40 cellular contexts compared by ENCODE assay signal in the genomic region with DNA sequence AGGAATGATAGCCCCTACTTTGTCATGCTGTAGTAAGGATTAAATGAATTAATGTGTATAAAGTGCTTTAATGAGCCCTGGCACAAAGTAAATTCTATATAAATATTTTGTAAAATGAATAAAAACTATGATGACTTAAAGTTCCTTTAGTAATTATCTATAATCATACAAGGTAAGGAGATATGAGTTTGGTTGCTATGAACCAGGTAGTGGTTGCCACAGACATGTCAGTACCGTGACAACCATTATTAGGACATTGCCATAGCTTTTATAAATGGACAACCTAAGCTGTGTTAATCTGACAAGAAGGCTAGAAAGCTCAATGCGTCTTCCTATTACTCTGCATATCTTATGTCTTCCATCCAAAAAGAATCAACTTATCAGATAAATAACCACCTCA. TPM values are rescaled to one million over a fixed set of nuclear protein-coding genes. Genes with fewer than 3 reads are reported as not detected.
"Had no signal": no experiment of that assay in that cellular context is flagged by ENCODE, and none has a peak within 500 bp of the region (broad histone marks: within the 10 kb centered on the region; RNA-seq: fewer than 3 reads in every experiment).

Gene ARL13A, plus strand, starts transcription at position 301 of the 400 bp plus-strand sequence. CDS start 3,982 bp downstream, outside the sequence.

- H3K27ac ChIP-seq: adrenal gland, ascending aorta, body of pancreas, brain microvascular endothelial cell, breast epithelium, cardiac muscle cell had no signal

- DNase-seq: activated effector memory CD4-positive, alpha-beta T cell treated with anti-CD3 and anti-CD28 coated beads, Interleukin-2, amount 50 U/mL, for 16 hours; activated effector memory CD4-positive, alpha-beta T cell treated with Interleukin-2 at 50 U/mL for 16 hours; activated gamma-delta T cell; activated gamma-delta T cell treated with Interleukin-2 at 50 U/mL for 16 hours; activated naive CD4-positive, alpha-beta T cell; activated naive CD4-positive, alpha-beta T cell treated with anti-CD3 and anti-CD28 coated beads for 36 hours; activated naive CD4-positive, alpha-beta T cell treated with anti-CD3 and anti-CD28 coated beads, Interleukin-2, amount 10 ng/mL, durations not matched to agents 7 days and 5 days; activated naive CD4-positive, alpha-beta T cell treated with anti-CD3 and anti-CD28 coated beads, Interleukin-2, amount 50 U/mL, for 16 hours; activated naive CD4-positive, alpha-beta T cell treated with Interleukin-2 at 50 U/mL for 16 hours; activated naive CD8-positive, alpha-beta T cell treated with anti-CD3 and anti-CD28 coated beads for 36 hours; activated naive CD8-positive, alpha-beta T cell treated with anti-CD3 and anti-CD28 coated beads, Interleukin-2, amount 10 ng/mL, durations not matched to agents 7 days and 5 days; activated naive CD8-positive, alpha-beta T cell treated with anti-CD3 and anti-CD28 coated beads, Interleukin-2, amount 50 U/mL, for 24 hours; activated T-cell treated with anti-CD3 and anti-CD28 coated beads, Interleukin-2, amount 50 U/mL, for 1 hour; activated T-cell treated with anti-CD3 and anti-CD28 coated beads, Interleukin-2, amount 50 U/mL, for 24 hours; activated T-cell treated with anti-CD3 and anti-CD28 coated beads, Interleukin-2, amount 50 U/mL, for 4 hours; activated T-cell treated with anti-CD3 and anti-CD28 coated beads, Interleukin-2, amount 50 U/mL, for 48 hours; activated T-cell treated with anti-CD3 and anti-CD28 coated beads, Interleukin-2, amount 50 U/mL, for 72 hours; adrenal gland; amniotic stem cell; amygdala; anterior cingulate cortex; aorta; body of pancreas; brain microvascular endothelial cell; caudate nucleus; central memory CD4-positive, alpha-beta T cell; cerebellar nuclear complex had no signal

- H3K4me3 ChIP-seq: adrenal gland, ascending aorta, body of pancreas, breast epithelium, cardiac muscle cell had no signal

- H3K4me1 ChIP-seq: adrenal gland, ascending aorta, body of pancreas, breast epithelium had no signal

- ATAC-seq: activated naive CD4-positive, alpha-beta T cell treated with anti-CD3 and anti-CD28 coated beads, Interleukin-2, amount 50 U/mL, for 72 hours; activated naive CD8-positive, alpha-beta T cell treated with anti-CD3 and anti-CD28 coated beads, Interleukin-2, amount 50 U/mL, for 24 hours; activated T-cell treated with anti-CD3 and anti-CD28 coated beads, Interleukin-2, amount 50 U/mL, for 4 hours; activated T-cell treated with anti-CD3 and anti-CD28 coated beads, Interleukin-2, amount 50 U/mL, for 72 hours; activated T-helper 17 cell treated with anti-CD3 and anti-CD28 coated beads, Interleukin-2, amount 50 U/mL, for 72 hours; body of pancreas had no signal

- H3K27me3 ChIP-seq: adrenal gland, ascending aorta, body of pancreas, brain microvascular endothelial cell, cardiac muscle cell had no signal

- H3K9me3 ChIP-seq: adrenal gland, ascending aorta, body of pancreas had no signal

- H3K36me3 ChIP-seq: adrenal gland, ascending aorta, brain microvascular endothelial cell, breast epithelium, cardiac muscle cell had no signal

RNA-seq across cellular contexts. Expression of gene ARL13A, which starts in this region (rescaled TPM):
- total RNA-seq: activated naive CD4-positive, alpha-beta T cell treated with anti-CD3 and anti-CD28 coated beads for 36 hours; activated naive CD4-positive, alpha-beta T cell treated with anti-CD3 and anti-CD28 coated beads, Interleukin-2, amount 50 U/mL, for 72 hours; activated naive CD8-positive, alpha-beta T cell treated with anti-CD3 and anti-CD28 coated beads for 36 hours; activated naive CD8-positive, alpha-beta T cell treated with anti-CD3 and anti-CD28 coated beads, Interleukin-2, amount 10 ng/mL, durations not matched to agents 7 days and 5 days; activated T-cell treated with anti-CD3 and anti-CD28 coated beads, Interleukin-2, amount 50 U/mL, for 4 hours; activated T-cell treated with anti-CD3 and anti-CD28 coated beads, Interleukin-2, amount 50 U/mL, for 72 hours; activated T-helper 1 cell treated with anti-CD3 and anti-CD28 coated beads, Interleukin-12 subunit alpha, Interleukin-12 subunit beta, Interleukin-2, Interleukin-4 antibody, amounts not matched to agents 30 ng/mL and 10 ng/mL and 1 ng/mL, durations not matched to agents 14 hours and 24 hours and 36 hours; activated T-helper 17 cell treated with anti-CD3 and anti-CD28 coated beads, Interleukin-2, amount 50 U/mL, for 72 hours; activated T-helper 2 cell treated with anti-CD3 and anti-CD28 coated beads, Interferon-gamma antibody, Interleukin-2, Interleukin-4, amounts not matched to agents 10 μg/mL and 5 μg/mL and 100 μg/mL, durations not matched to agents 14 hours and 24 hours and 36 hours; adrenal gland; aorta; ascending aorta; astrocyte; body of pancreas; breast epithelium; bronchial epithelial cell; cardiac septum; cerebellum; chondrocyte had no signal
- polyA plus RNA-seq: adipose tissue, adrenal gland, aorta, cardiac muscle cell had no signal
